32 cellular contexts compared by ENCODE assay signal in genomic region chr2:39266906-39267434, GRCh38. TPM values are rescaled to one million over a fixed set of nuclear protein-coding genes. Genes with fewer than 3 reads are reported as not detected.
DNase-seq lines count a peak whose midpoint lies in the region; ATAC-seq, FAIRE-seq and TF ChIP-seq lines count a peak whose summit lies in the region.
"Had no signal": no experiment of that assay in that cellular context is flagged by ENCODE, and none has a peak within 500 bp of the region (broad histone marks: within the 10 kb centered on the region; RNA-seq: fewer than 3 reads in every experiment).

No MANE protein-coding gene starts in this region.

- H3K4me3 ChIP-seq in AG04450 (ENCODE audit: low read depth, low read length) (no peak overlapping the region), fibroblast of pulmonary artery (replicated peaks; ENCODE audit: low read depth, low read length) (no peak overlapping the region)
- H3K4me3 ChIP-seq: ascending aorta, dorsolateral prefrontal cortex, esophagus squamous epithelium, MG63, pancreas, testis had no signal

- peak; percentile 33 for FAIRE-seq in GM19239 (lab: Jason Lieb, UNC)
- FAIRE-seq: pancreas, RCC 7860, small intestine had no signal

- H3K27ac Mint-ChIP-seq in activated CD4-positive, alpha-beta T cell treated with anti-CD3 and anti-CD28 coated beads for 36 hours: no peak overlapping the region
- H3K27ac Mint-ChIP-seq: activated CD4-positive, alpha-beta T cell treated with anti-CD3 and anti-CD28 coated beads, Interleukin-2, amount 10 ng/mL, durations not matched to agents 24 days and 14 days; activated T-cell treated with anti-CD3 and anti-CD28 coated beads, Interleukin-2, amount 50 U/mL, for 24 hours had no signal

- H3K36me3 Mint-ChIP-seq in activated CD4-positive, alpha-beta T cell treated with anti-CD3 and anti-CD28 coated beads for 36 hours (ENCODE audit: low read depth): peaks cover 8% of the 10 kb centered on the region

- DNase-seq in AG04450 (ENCODE audit: low read depth, low spot score) (peak; percentile 1), GM19239 (ENCODE audit: insufficient read length, low spot score) (no peak), fibroblast of pulmonary artery (ENCODE audit: low read depth) (peak; percentile 38), NOMO-1 treated with dmso at 0.1 percent for 144 hours (lab: John Stamatoyannopoulos, UW; ENCODE audit: unreplicated experiment) (no peak), NCI-H2196 (lab: John Stamatoyannopoulos, UW; ENCODE audit: unreplicated experiment) (no peak)
- DNase-seq in activated CD4-positive, alpha-beta T cell treated with anti-CD3 and anti-CD28 coated beads for 36 hours: no peak
- DNase-seq: activated CD4-positive, alpha-beta T cell treated with anti-CD3 and anti-CD28 coated beads, Interleukin-2, amount 10 ng/mL, durations not matched to agents 24 days and 14 days; activated gamma-delta T cell treated with Interleukin-2 at 50 U/mL for 16 hours; activated naive CD8-positive, alpha-beta T cell treated with anti-CD3 and anti-CD28 coated beads, Interleukin-2, amount 10 ng/mL, durations not matched to agents 7 days and 5 days; activated T-cell treated with anti-CD3 and anti-CD28 coated beads, Interleukin-2, amount 50 U/mL, for 24 hours; Calu3; DND-41; dorsolateral prefrontal cortex; esophagus squamous epithelium; left colon; MG63; NCI-H1105 treated with DMSO at 0.1 percent for 48 hours; NCI-H1930; pancreas; small intestine; stimulated activated naive CD8-positive, alpha-beta T cell treated with anti-CD3 and anti-CD28 coated beads, Interleukin-15, Interleukin-2, amounts not matched to agents 100 U/mL and 50 U/mL, for 24 hours; T1000; testis; WERI-Rb-1 had no signal

- no peaks in the 10 kb centered on the region for H3K27me3 ChIP-seq in AG04450 (ENCODE audit: control insufficient read depth, insufficient read depth, low read length)
- H3K27me3 ChIP-seq: ascending aorta, dorsolateral prefrontal cortex, esophagus squamous epithelium, MG63, pancreas, testis had no signal

- H3K9me3 Mint-ChIP-seq in activated CD4-positive, alpha-beta T cell treated with anti-CD3 and anti-CD28 coated beads for 36 hours (ENCODE audit: low read depth): no peaks in the 10 kb centered on the region
- H3K9me3 Mint-ChIP-seq: activated CD4-positive, alpha-beta T cell treated with anti-CD3 and anti-CD28 coated beads, Interleukin-2, amount 10 ng/mL, durations not matched to agents 24 days and 14 days; activated naive CD8-positive, alpha-beta T cell treated with anti-CD3 and anti-CD28 coated beads, Interleukin-2, amount 10 ng/mL, durations not matched to agents 7 days and 5 days; activated T-cell treated with anti-CD3 and anti-CD28 coated beads, Interleukin-2, amount 50 U/mL, for 24 hours; IgD-negative memory B cell; neural crest cell had no signal

- H3K4me3 Mint-ChIP-seq in activated CD4-positive, alpha-beta T cell treated with anti-CD3 and anti-CD28 coated beads for 36 hours: no peak overlapping the region
- H3K4me3 Mint-ChIP-seq: activated CD4-positive, alpha-beta T cell treated with anti-CD3 and anti-CD28 coated beads, Interleukin-2, amount 10 ng/mL, durations not matched to agents 24 days and 14 days; activated T-cell treated with anti-CD3 and anti-CD28 coated beads, Interleukin-2, amount 50 U/mL, for 24 hours; CD14-positive monocyte; neural crest cell had no signal

- H3K27me3 Mint-ChIP-seq in activated CD4-positive, alpha-beta T cell treated with anti-CD3 and anti-CD28 coated beads for 36 hours: no peaks in the 10 kb centered on the region
- H3K27me3 Mint-ChIP-seq: activated CD4-positive, alpha-beta T cell treated with anti-CD3 and anti-CD28 coated beads, Interleukin-2, amount 10 ng/mL, durations not matched to agents 24 days and 14 days; activated naive CD8-positive, alpha-beta T cell treated with anti-CD3 and anti-CD28 coated beads, Interleukin-2, amount 10 ng/mL, durations not matched to agents 7 days and 5 days; activated T-cell treated with anti-CD3 and anti-CD28 coated beads, Interleukin-2, amount 50 U/mL, for 24 hours; IgD-negative memory B cell had no signal

- no peak for TF ChIP-seq CTCF in AG04450 (IDR thresholded peaks at IDR 0.05; ENCODE audit: low read depth, low read length)
- no peak for TF ChIP-seq CTCF in VCaP (conservative IDR thresholded peaks at IDR 0.05)
- no peak for TF ChIP-seq CTCF in fibroblast of pulmonary artery (IDR thresholded peaks at IDR 0.05; ENCODE audit: low read length, missing control alignments)

- no peak overlapping the region for H3K27ac ChIP-seq in AG04450 (ENCODE audit: low read depth, low read length)
- peak overlapping the region; percentile 63 for H3K27ac ChIP-seq in VCaP
- H3K27ac ChIP-seq: ascending aorta, dorsolateral prefrontal cortex, esophagus squamous epithelium, pancreas, testis, WERI-Rb-1 had no signal

- H3K9me3 ChIP-seq in AG04450 (ENCODE audit: control insufficient read depth, insufficient read depth, low read length): no peaks in the 10 kb centered on the region
- H3K9me3 ChIP-seq: ascending aorta, esophagus squamous epithelium, MG63, pancreas, testis had no signal

- intact Hi-C loops in activated CD4-positive, alpha-beta T cell treated with anti-CD3 and anti-CD28 coated beads for 36 hours (cut with DNase I, micrococcal nuclease): no loop called here

- POLR2A ChIA-PET in AG04450 (lab: Yijun Ruan, JAX): no interaction called here
- POLR2A ChIA-PET in activated CD4-positive, alpha-beta T cell treated with anti-CD3 and anti-CD28 coated beads for 36 hours (lab: Charles Lee): no interaction called here

- no peak for ATAC-seq in HG03521 (IDR thresholded peaks at IDR 0.05; ENCODE audit: unreplicated experiment)
- ATAC-seq in activated CD4-positive, alpha-beta T cell treated with anti-CD3 and anti-CD28 coated beads for 36 hours: no peak
- ATAC-seq: HCT116, pancreas had no signal

- H3K4me1 Mint-ChIP-seq in activated CD4-positive, alpha-beta T cell treated with anti-CD3 and anti-CD28 coated beads for 36 hours: peaks cover 10% of the 10 kb centered on the region
- H3K4me1 Mint-ChIP-seq: neural crest cell had no signal

- CTCF ChIA-PET in AG04450 (lab: Charles Lee): no interaction called here
- CTCF ChIA-PET in activated CD4-positive, alpha-beta T cell treated with anti-CD3 and anti-CD28 coated beads for 36 hours (lab: Charles Lee): no interaction called here

RNA-seq across cellular contexts. Expression of gene CDKL4, which starts 23.2 kb away (rescaled TPM):
- polyA plus RNA-seq in AG04450 (2011; rRNA removed): not detected in 2 replicates
- polyA minus RNA-seq in AG04450 (2011; rRNA and poly(A)+ RNA removed): 0.14 TPM in 1 of 2 replicates, not detected in the other
- under 1 TPM in 1 of 2 experiments, not detected in 1; 0.16 TPM for total RNA-seq in activated CD4-positive, alpha-beta T cell treated with anti-CD3 and anti-CD28 coated beads for 36 hours
- total RNA-seq: activated CD4-positive, alpha-beta T cell treated with anti-CD3 and anti-CD28 coated beads, Interleukin-2, amount 10 ng/mL, durations not matched to agents 24 days and 14 days had no signal
- polyA plus RNA-seq: CD14-positive monocyte, IgD-negative memory B cell, small intestine had no signal

Comparison
In these comparisons a context has a peak if more than half of its experiments do, and no peak if none do; other contexts are left out.
1. DNase-seq: peak in AG04450 (single experiment) and fibroblast of pulmonary artery (single experiment); none in GM19239 (single experiment), NOMO-1 treated with dmso at 0.1 percent for 144 hours (single experiment), NCI-H2196 (single experiment) and activated CD4-positive, alpha-beta T cell treated with anti-CD3 and anti-CD28 coated beads for 36 hours (single experiment).